In genomic region chr7:1973321-1974251, GRCh38 we compare ENCODE assay signal across 18 cellular contexts.
DNase-seq lines count a peak whose midpoint lies in the region; ATAC-seq, FAIRE-seq and TF ChIP-seq lines count a peak whose summit lies in the region.
"Had no signal": no experiment of that assay in that cellular context is flagged by ENCODE, and none has a peak within 500 bp of the region (broad histone marks: within the 10 kb centered on the region; RNA-seq: fewer than 3 reads in every experiment).

No MANE protein-coding gene starts in this region.

- peak overlapping the region; percentile 55 for H3K4me2 ChIP-seq in BLaER1

- H3K4me3 ChIP-seq in BLaER1 (no peak overlapping the region), kidney (ENCODE audit: low read length in 2 of 2) (no peak overlapping the region)

- H3K27me3 Mint-ChIP-seq in T-helper 17 cell: no peaks in the 10 kb centered on the region
- H3K27me3 Mint-ChIP-seq: activated CD4-positive, alpha-beta memory T cell treated with anti-CD3 and anti-CD28 coated beads for 36 hours; dendritic cell treated with granulocyte-macrophage colony-stimulating factor and Interleukin-4, amounts not matched to agents 40 ng/mL and 50 ng/mL, for 4 days had no signal

- 0 out of 2 replicates have a peak overlapping the region, but pooled peaks have one; percentile 18 for H3K27ac ChIP-seq in BLaER1
- no peak overlapping the region for H3K27ac ChIP-seq in kidney (ENCODE audit: low read depth in 2 of 2, low read length in 2 of 2)
- H3K27ac ChIP-seq: RWPE1 had no signal

- intact Hi-C loops in kidney (cut with DNase I): no loop called here

- H3K36me3 ChIP-seq in BLaER1 (peaks cover 78% of the 10 kb centered on the region), kidney (ENCODE audit: control insufficient read depth in 1 of 2, insufficient read depth in 2 of 2, low read length in 2 of 2) (no peaks in the 10 kb centered on the region)

- DNase-seq in T-helper 17 cell: no peak
- peak; percentile 54 for DNase-seq in kidney
- peak; percentile 52 for DNase-seq in retina
- DNase-seq in NCI-H2227 treated with DMSO at 0.1 percent for 48 hours (lab: John Stamatoyannopoulos, UW): no peak
- DNase-seq in NOMO-1 treated with DMSO at 0.1 percent for 48 hours (lab: John Stamatoyannopoulos, UW; ENCODE audit: unreplicated experiment): no peak
- DNase-seq in stimulated activated CD4-positive, alpha-beta T cell treated with anti-CD3 and anti-CD28 coated beads, Interleukin-4, amount 100 ng/mL, for 4 hours: no peak
- DNase-seq: activated CD4-positive, alpha-beta memory T cell treated with anti-CD3 and anti-CD28 coated beads for 36 hours; amniotic stem cell; DMS 273 treated with DMSO at 0.1 percent for 48 hours; KBM-7; NCI-H1694 treated with DMSO at 0.1 percent for 48 hours; NCI-H2171 treated with DMSO at 0.1 percent for 48 hours; NCI-H69; stimulated activated CD4-positive, alpha-beta T cell treated with anti-CD3 and anti-CD28 coated beads, Interleukin-12 subunit alpha, Interleukin-12 subunit beta, amount 100 ng/mL, for 4 hours had no signal

- no peaks in the 10 kb centered on the region for H3K27me3 ChIP-seq in BLaER1

- peaks cover 3% of the 10 kb centered on the region for H3K36me3 Mint-ChIP-seq in T-helper 17 cell (ENCODE audit: low read depth)

- H3K4me1 Mint-ChIP-seq in T-helper 17 cell: peaks cover 13% of the 10 kb centered on the region

- FAIRE-seq in kidney (lab: Jason Lieb, UNC): no peak
- FAIRE-seq: H54 had no signal

- peaks cover 19% of the 10 kb centered on the region; the same call in 1 of the 2 replicates for H3K9me3 ChIP-seq in BLaER1
- H3K9me3 ChIP-seq in T-helper 17 cell (ENCODE audit: control insufficient read depth, low read length, poor library complexity, severe bottlenecking): no peaks in the 10 kb centered on the region
- H3K9me3 ChIP-seq in kidney (ENCODE audit: control insufficient read depth in 1 of 2, low read length in 2 of 2): no peaks in the 10 kb centered on the region

- no peak for ATAC-seq in T-helper 17 cell

- H3K27ac Mint-ChIP-seq in T-helper 17 cell: peak overlapping the region; percentile 82
- H3K27ac Mint-ChIP-seq: activated CD4-positive, alpha-beta memory T cell treated with anti-CD3 and anti-CD28 coated beads for 36 hours; dendritic cell treated with granulocyte-macrophage colony-stimulating factor and Interleukin-4, amounts not matched to agents 40 ng/mL and 50 ng/mL, for 4 days had no signal

- no peak overlapping the region for H3K4me3 Mint-ChIP-seq in T-helper 17 cell
- H3K4me3 Mint-ChIP-seq: activated CD4-positive, alpha-beta memory T cell treated with anti-CD3 and anti-CD28 coated beads for 36 hours; dendritic cell treated with granulocyte-macrophage colony-stimulating factor and Interleukin-4, amounts not matched to agents 40 ng/mL and 50 ng/mL, for 4 days had no signal

- TF ChIP-seq CTCF in kidney (IDR thresholded peaks at IDR 0.05; ENCODE audit: borderline replicate concordance, extremely low read depth, insufficient read depth): no peak

- peak overlapping the region; percentile 10; the same call in 1 of the 2 replicates for H3K9ac ChIP-seq in BLaER1
- H3K9ac ChIP-seq in kidney (ENCODE audit: low read length in 2 of 2): no peak overlapping the region

- peaks cover 66% of the 10 kb centered on the region for H4K20me1 ChIP-seq in BLaER1

- H3K4me1 ChIP-seq in BLaER1: peaks cover 49% of the 10 kb centered on the region
- H3K4me1 ChIP-seq in kidney (ENCODE audit: control insufficient read depth in 1 of 2, insufficient read depth in 1 of 2, low read depth in 1 of 2, low read length in 2 of 2): peaks cover 2 to 4% of the 10 kb centered on the region in 2 donors

Comparison
In these comparisons a context has a peak if more than half of its experiments do, and no peak if none do; other contexts are left out.
1. DNase-seq: peak in kidney (single experiment) and retina (single experiment); none in T-helper 17 cell (0 of 3), NCI-H2227 treated with DMSO at 0.1 percent for 48 hours (single experiment), NOMO-1 treated with DMSO at 0.1 percent for 48 hours (single experiment) and stimulated activated CD4-positive, alpha-beta T cell treated with anti-CD3 and anti-CD28 coated beads, Interleukin-4, amount 100 ng/mL, for 4 hours (0 of 2).